20 cellular contexts compared by ENCODE assay signal in the genomic region with DNA sequence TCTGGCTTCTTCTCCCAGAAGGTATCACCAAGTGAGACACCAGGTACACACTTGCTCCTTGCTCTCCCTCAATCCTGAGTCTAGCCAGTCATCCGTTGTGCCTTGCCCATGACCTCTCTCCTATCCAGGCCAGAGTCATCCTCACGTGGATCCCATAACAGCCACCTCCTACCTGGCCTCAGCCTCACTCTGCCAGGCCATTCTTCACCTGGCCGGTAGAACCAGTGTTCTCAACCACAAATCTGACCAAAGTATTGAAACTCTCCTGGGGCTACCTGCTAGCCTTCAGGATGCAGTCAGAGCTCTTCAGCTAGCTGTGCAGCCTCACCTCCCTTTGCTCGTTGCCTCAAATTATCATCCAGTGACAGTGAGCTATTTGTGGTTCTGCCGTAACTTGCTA. TPM values are rescaled to one million over a fixed set of nuclear protein-coding genes. Genes with fewer than 3 reads are reported as not detected.
DNase-seq lines count a peak whose midpoint lies in the region; ATAC-seq, FAIRE-seq and TF ChIP-seq lines count a peak whose summit lies in the region.
"Had no signal": no experiment of that assay in that cellular context is flagged by ENCODE, and none has a peak within 500 bp of the region (broad histone marks: within the 10 kb centered on the region; RNA-seq: fewer than 3 reads in every experiment).

No MANE protein-coding gene starts in this region.

- no peaks in the 10 kb centered on the region for H3K36me3 ChIP-seq in PC-3 (ENCODE audit: low read depth, low read length)
- no peaks in the 10 kb centered on the region for H3K36me3 ChIP-seq in rectal smooth muscle tissue (ENCODE audit: control insufficient read depth, insufficient read depth, low read length)
- H3K36me3 ChIP-seq: BLaER1, HAP-1 had no signal

- no peaks in the 10 kb centered on the region for H4K20me1 ChIP-seq in PC-3 (ENCODE audit: low read length)
- H4K20me1 ChIP-seq: BLaER1 had no signal

- FAIRE-seq in GM12892 (lab: Jason Lieb, UNC), result peak; percentile 17
- FAIRE-seq: A204.1 had no signal

- no peak overlapping the region for H3K4me3 ChIP-seq in PC-3 (ENCODE audit: low read length)
- peak overlapping the region; percentile 4 for H3K4me3 ChIP-seq in rectal smooth muscle tissue (ENCODE audit: low read length)
- H3K4me3 ChIP-seq: BLaER1, HAP-1 had no signal

- peaks cover 27% of the 10 kb centered on the region for H3K4me1 Mint-ChIP-seq in dendritic cell treated with granulocyte-macrophage colony-stimulating factor and Interleukin-4, amounts not matched to agents 40 ng/mL and 50 ng/mL, for 4 days (ENCODE audit: low read depth)
- peaks cover 17% of the 10 kb centered on the region for H3K4me1 Mint-ChIP-seq in WTC11

- no peaks in the 10 kb centered on the region for H3F3A ChIP-seq in PC-3 (ENCODE audit: low read length, unreplicated experiment)

- H3K9me2 ChIP-seq in PC-3 (replicated peaks; ENCODE audit: low read length), result no peaks in the 10 kb centered on the region

- DNase-seq in GM12892 (ENCODE audit: insufficient read length), result no peak
- DNase-seq in PC-3, result peak; percentile 45
- DNase-seq in WTC11 (ENCODE audit: low spot score), result no peak
- DNase-seq: CD4-positive, alpha-beta memory T cell; DMS153; DMS79; GDM1; KG1 had no signal

- no peak for TF ChIP-seq POLR2A in GM12892 (IDR thresholded peaks at IDR 0.05; ENCODE audit: low read depth, low read length)

- no peaks in the 10 kb centered on the region for H3K79me2 ChIP-seq in PC-3 (ENCODE audit: low read length)

- no peaks in the 10 kb centered on the region for H3K9me3 ChIP-seq in PC-3 (ENCODE audit: low read length)
- H3K9me3 ChIP-seq: BLaER1, HAP-1 had no signal

- POLR2A ChIA-PET in PC-3 (lab: Charles Lee; ENCODE audit: unreplicated experiment), result no interaction called here
- POLR2A ChIA-PET in WTC11 (lab: Charles Lee), result no interaction called here

- H3K9me3 Mint-ChIP-seq in dendritic cell treated with granulocyte-macrophage colony-stimulating factor and Interleukin-4, amounts not matched to agents 40 ng/mL and 50 ng/mL, for 4 days, result no peaks in the 10 kb centered on the region
- no peaks in the 10 kb centered on the region for H3K9me3 Mint-ChIP-seq in WTC11
- H3K9me3 Mint-ChIP-seq: CD14-positive monocyte; CD4-positive, alpha-beta memory T cell; IgD-negative memory B cell had no signal

- H3K4me2 ChIP-seq in PC-3 (ENCODE audit: low read length), result no peak overlapping the region
- H3K4me2 ChIP-seq: BLaER1 had no signal

- TF ChIP-seq CTCF in PC-3 (conservative IDR thresholded peaks at IDR 0.05; ENCODE audit: low read depth, low read length), result no peak
- no peak for TF ChIP-seq CTCF in WTC11 (IDR thresholded peaks at IDR 0.05)

- no peak overlapping the region for H2AFZ ChIP-seq in PC-3 (ENCODE audit: low read length)

- H3K9ac ChIP-seq in PC-3 (ENCODE audit: low read length), result no peak overlapping the region
- H3K9ac ChIP-seq in rectal smooth muscle tissue (ENCODE audit: low read length), result no peak overlapping the region
- H3K9ac ChIP-seq: BLaER1 had no signal

- ATAC-seq in PC-3, result no peak
- no peak for ATAC-seq in HG02678 (IDR thresholded peaks at IDR 0.05; ENCODE audit: unreplicated experiment)
- no peak for ATAC-seq in GM21390 (IDR thresholded peaks at IDR 0.05; ENCODE audit: unreplicated experiment)
- ATAC-seq in WTC11, result no peak
- ATAC-seq in HG03159 (IDR thresholded peaks at IDR 0.05; ENCODE audit: unreplicated experiment), result no peak

- H3K4me1 ChIP-seq in PC-3 (ENCODE audit: insufficient read depth, low read length), result peaks cover 20% of the 10 kb centered on the region
- peaks cover 14% of the 10 kb centered on the region for H3K4me1 ChIP-seq in rectal smooth muscle tissue (ENCODE audit: control insufficient read depth, insufficient read depth, low read length)
- H3K4me1 ChIP-seq: HAP-1 had no signal

- no peaks in the 10 kb centered on the region for H3K27me3 ChIP-seq in PC-3 (ENCODE audit: low read length)
- no peaks in the 10 kb centered on the region for H3K27me3 ChIP-seq in rectal smooth muscle tissue (ENCODE audit: control insufficient read depth, insufficient read depth, low read length)
- H3K27me3 ChIP-seq: BLaER1 had no signal

- H3K27me3 Mint-ChIP-seq in dendritic cell treated with granulocyte-macrophage colony-stimulating factor and Interleukin-4, amounts not matched to agents 40 ng/mL and 50 ng/mL, for 4 days, result peaks cover 34% of the 10 kb centered on the region
- no peaks in the 10 kb centered on the region; the same call in 1 of the 2 replicates for H3K27me3 Mint-ChIP-seq in WTC11 (ENCODE audit: low read depth)

- peak overlapping the region; percentile 2 for H3K27ac Mint-ChIP-seq in dendritic cell treated with granulocyte-macrophage colony-stimulating factor and Interleukin-4, amounts not matched to agents 40 ng/mL and 50 ng/mL, for 4 days
- H3K27ac Mint-ChIP-seq in WTC11, result no peak overlapping the region
- H3K27ac Mint-ChIP-seq: CD4-positive, alpha-beta memory T cell; IgD-negative memory B cell had no signal

- BruUV-seq in PC-3 (replicated peaks; lab: Mats Ljungman, UMichigan), result no TSS peak

- intact Hi-C loops in PC-3 (cut with micrococcal nuclease), result no loop called here
- intact Hi-C loops in dendritic cell treated with granulocyte-macrophage colony-stimulating factor and Interleukin-4, amounts not matched to agents 40 ng/mL and 50 ng/mL, for 4 days (cut with micrococcal nuclease), result no loop called here

- CTCF ChIA-PET in PC-3 (lab: Charles Lee), result interaction anchor here (0.5 kb wide), 1 partner anchor 454 kb away, joined by 3 read pairs; no protein-coding TSS in a partner anchor
- CTCF ChIA-PET in WTC11 (lab: Charles Lee), result interaction anchor here (0.6 to 14.0 kb wide), 7 partner anchors 8 to 240 kb away, joined by 3 to 134 read pairs (median 3); no protein-coding TSS in a partner anchor

- H3K27ac ChIP-seq in PC-3 (ENCODE audit: low read length) (no peak overlapping the region), rectal smooth muscle tissue (ENCODE audit: low read depth, low read length) (no peak overlapping the region)
- H3K27ac ChIP-seq: BLaER1 had no signal

- no peak overlapping the region for H3K4me3 Mint-ChIP-seq in dendritic cell treated with granulocyte-macrophage colony-stimulating factor and Interleukin-4, amounts not matched to agents 40 ng/mL and 50 ng/mL, for 4 days
- no peak overlapping the region for H3K4me3 Mint-ChIP-seq in WTC11
- H3K4me3 Mint-ChIP-seq: CD14-positive monocyte; CD4-positive, alpha-beta memory T cell; IgD-negative memory B cell had no signal

- peaks cover 18% of the 10 kb centered on the region for H3K36me3 Mint-ChIP-seq in dendritic cell treated with granulocyte-macrophage colony-stimulating factor and Interleukin-4, amounts not matched to agents 40 ng/mL and 50 ng/mL, for 4 days (ENCODE audit: low read depth)
- no peaks in the 10 kb centered on the region for H3K36me3 Mint-ChIP-seq in WTC11
- H3K36me3 Mint-ChIP-seq: CD14-positive monocyte; CD4-positive, alpha-beta memory T cell; IgD-negative memory B cell had no signal

TF ChIP-seq in WTC11, 78 proteins besides CTCF, POLR2A, EP300 and RAD21 (continues in another document):
- TF ChIP-seq, protein P1, sequence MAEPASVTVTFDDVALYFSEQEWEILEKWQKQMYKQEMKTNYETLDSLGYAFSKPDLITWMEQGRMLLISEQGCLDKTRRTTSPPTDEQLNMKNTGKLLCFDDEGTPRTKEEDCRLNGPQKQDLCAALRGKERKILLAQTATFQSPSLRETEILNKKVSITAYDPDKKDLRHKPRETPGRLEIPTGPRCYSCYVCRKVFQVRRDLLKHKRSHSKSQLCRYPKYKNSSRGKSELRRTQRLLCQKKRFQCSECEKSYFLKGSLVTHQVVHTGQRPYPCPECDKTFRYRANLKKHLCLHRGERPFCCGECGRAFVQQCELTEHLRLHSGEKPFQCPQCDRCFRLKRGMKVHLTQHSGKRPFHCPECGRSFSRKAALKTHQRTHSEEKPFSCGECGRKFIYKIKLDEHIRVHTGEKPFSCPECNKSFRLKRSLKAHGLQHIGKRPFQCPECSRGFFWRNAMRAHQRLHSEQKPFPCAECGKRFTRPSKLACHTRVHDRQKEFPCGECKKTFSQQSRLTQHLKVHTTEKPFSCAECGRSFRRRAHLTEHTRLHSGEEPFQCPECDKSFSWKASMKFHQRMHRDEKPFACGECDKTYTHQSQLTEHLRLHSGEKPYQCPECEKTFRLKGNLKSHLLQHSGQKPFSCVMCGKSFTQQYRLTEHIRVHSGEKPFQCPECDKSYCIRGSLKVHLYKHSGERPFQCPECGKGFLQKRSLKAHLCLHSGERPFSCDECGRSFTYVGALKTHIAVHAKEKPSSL (CRISPR knock-in tag; conservative IDR thresholded peaks at IDR 0.05), result no peak
- TF ChIP-seq, protein P2, sequence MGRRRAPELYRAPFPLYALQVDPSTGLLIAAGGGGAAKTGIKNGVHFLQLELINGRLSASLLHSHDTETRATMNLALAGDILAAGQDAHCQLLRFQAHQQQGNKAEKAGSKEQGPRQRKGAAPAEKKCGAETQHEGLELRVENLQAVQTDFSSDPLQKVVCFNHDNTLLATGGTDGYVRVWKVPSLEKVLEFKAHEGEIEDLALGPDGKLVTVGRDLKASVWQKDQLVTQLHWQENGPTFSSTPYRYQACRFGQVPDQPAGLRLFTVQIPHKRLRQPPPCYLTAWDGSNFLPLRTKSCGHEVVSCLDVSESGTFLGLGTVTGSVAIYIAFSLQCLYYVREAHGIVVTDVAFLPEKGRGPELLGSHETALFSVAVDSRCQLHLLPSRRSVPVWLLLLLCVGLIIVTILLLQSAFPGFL (CRISPR knock-in tag; IDR thresholded peaks at IDR 0.05; ENCODE audit: borderline replicate concordance), result no peak
- no peak for TF ChIP-seq ETV6 (CRISPR knock-in tag; IDR thresholded peaks at IDR 0.05)
- TF ChIP-seq, protein P3, sequence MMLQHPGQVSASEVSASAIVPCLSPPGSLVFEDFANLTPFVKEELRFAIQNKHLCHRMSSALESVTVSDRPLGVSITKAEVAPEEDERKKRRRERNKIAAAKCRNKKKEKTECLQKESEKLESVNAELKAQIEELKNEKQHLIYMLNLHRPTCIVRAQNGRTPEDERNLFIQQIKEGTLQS (CRISPR knock-in tag; conservative IDR thresholded peaks at IDR 0.05), result no peak
- TF ChIP-seq ZBTB21 (CRISPR knock-in tag; IDR thresholded peaks at IDR 0.05; ENCODE audit: borderline replicate concordance), result no peak
- no peak for TF ChIP-seq ZNF671 (CRISPR knock-in tag; IDR thresholded peaks at IDR 0.05)
- TF ChIP-seq ESRRA (CRISPR knock-in tag; IDR thresholded peaks at IDR 0.05; ENCODE audit: borderline replicate concordance), result no peak

RNA-seq across cellular contexts. Expression of a gene that starts 37.7 kb away (rescaled TPM):
- not detected for polyA plus RNA-seq in GM12892 (2012; ENCODE audit: missing spikeins)
- not detected in 2 replicates for total RNA-seq in PC-3 (2014; rRNA removed)
- total RNA-seq in WTC11 (2021), result 0.25 to 0.55 TPM (median 0.37 TPM) in 3 replicates
- total RNA-seq: CD4-positive, alpha-beta memory T cell; Daoy; H4 had no signal
- polyA plus RNA-seq: CD14-positive monocyte; CD4-positive, alpha-beta memory T cell; IgD-negative memory B cell had no signal

RNA-seq across cellular contexts. Expression of a gene that starts 55.1 kb away (rescaled TPM):
- 6.0 TPM for polyA plus RNA-seq in GM12892 (2012; ENCODE audit: missing spikeins)
- total RNA-seq in PC-3 (2014; rRNA removed) (20.4 and 20.8 TPM in 2 replicates), WTC11 (2021) (11.0 to 13.6 TPM (median 11.2 TPM) in 3 replicates)
